In genomic region chr7:936131-937054, GRCh38 we compare ENCODE assay signal across 9 cellular contexts. TPM values are rescaled to one million over a fixed set of nuclear protein-coding genes. Genes with fewer than 3 reads are reported as not detected.
DNase-seq lines count a peak whose midpoint lies in the region; FAIRE-seq and TF ChIP-seq lines count a peak whose summit lies in the region.
"Had no signal": no experiment of that assay in that cellular context is flagged by ENCODE, and none has a peak within 500 bp of the region (broad histone marks: within the 10 kb centered on the region; RNA-seq: fewer than 3 reads in every experiment).

No MANE protein-coding gene starts in this region.

- no peak overlapping the region for H4K91ac ChIP-seq in H9 (ENCODE audit: insufficient read length, low read depth, low read length)

- no peak overlapping the region for H3T11ph ChIP-seq in H9 (ENCODE audit: low read length)

- no peaks in the 10 kb centered on the region for H3K4me1 ChIP-seq in H9 (ENCODE audit: insufficient read depth, low read length)
- no peaks in the 10 kb centered on the region for H3K4me1 ChIP-seq in small intestine (ENCODE audit: control insufficient read depth in 2 of 2, insufficient read depth in 1 of 2, low read depth in 1 of 2, low read length in 1 of 2)

- H3K9me3 ChIP-seq in H9 (ENCODE audit: control insufficient read depth, low read depth, low read length) (no peaks in the 10 kb centered on the region), MG63 (peaks cover 5% of the 10 kb centered on the region), small intestine (ENCODE audit: control insufficient read depth, low read depth) (no peaks in the 10 kb centered on the region)

- FAIRE-seq in small intestine (lab: Jason Lieb, UNC) = no peak

- H2BK12ac ChIP-seq in H9 (ENCODE audit: insufficient read length, low read depth, low read length) = no peak overlapping the region

- no peaks in the 10 kb centered on the region for H4K20me1 ChIP-seq in H9 (ENCODE audit: control insufficient read depth, insufficient read depth, insufficient read length)

- DNase-seq in activated effector memory CD4-positive, alpha-beta T cell treated with anti-CD3 and anti-CD28 coated beads, Interleukin-2, amount 50 U/mL, for 16 hours = peak; percentile 77
- no peak for DNase-seq in activated effector memory CD4-positive, alpha-beta T cell treated with Interleukin-2 at 50 U/mL for 16 hours
- DNase-seq in H9 (no peak), MG63 (peak; percentile 38), astrocyte of the hippocampus (ENCODE audit: low read depth, low spot score) (peak; percentile 60), substantia nigra (lab: John Stamatoyannopoulos, UW) (no peak), small intestine (no peak), D341Med (ENCODE audit: low spot score) (no peak)
- DNase-seq: naive B cell had no signal

- no peaks in the 10 kb centered on the region for H3K23me2 ChIP-seq in H9 (ENCODE audit: insufficient read length, low read depth, low read length, poor library complexity, severe bottlenecking)

- H4K5ac ChIP-seq in H9 (ENCODE audit: insufficient read length, low read depth, low read length) = no peak overlapping the region

- no peak for TF ChIP-seq CTCF in H9 (conservative IDR thresholded peaks at IDR 0.05)

- no CpG with 5 or more reads among the region's 33 CpGs for WGBS in H9 (ENCODE audit: extremely low coverage, insufficient read length, low lambda C conversion rate)
- WGBS in small intestine, 3 donors = 69 to 75% (median 73%) methylated on average over 30 to 33 of the region's 33 CpGs

- peak overlapping the region in 1 of 3 experiments; percentile 89; a peak in 3 of 7 replicates for H3K27ac Mint-ChIP-seq in H9

- H3K79me2 ChIP-seq in H9 (ENCODE audit: insufficient read depth, low read length) = no peaks in the 10 kb centered on the region

- no peak overlapping the region for H2BK15ac ChIP-seq in H9 (ENCODE audit: low read depth, low read length)

- H4K8ac ChIP-seq in H9 (replicated peaks; ENCODE audit: insufficient read length, low read depth, low read length) = no peak overlapping the region

- no peak overlapping the region for H3K9ac ChIP-seq in H9 (ENCODE audit: extremely low read depth, insufficient read length, low read length)

- no peak overlapping the region for H3K27ac ChIP-seq in H9 (ENCODE audit: insufficient read length, low read depth, low read length)
- peak overlapping the region; percentile 35 for H3K27ac ChIP-seq in substantia nigra (ENCODE audit: low read depth, low read length, poor library complexity, severe bottlenecking)
- no peak overlapping the region for H3K27ac ChIP-seq in small intestine (ENCODE audit: low read depth in 1 of 2, low read length in 1 of 2)

- peaks cover 5% of the 10 kb centered on the region for H3K27me3 Mint-ChIP-seq in H9 (ENCODE audit: low read depth)

- H3K36me3 ChIP-seq in MG63 (no peaks in the 10 kb centered on the region), small intestine (ENCODE audit: control insufficient read depth in 2 of 2, insufficient read depth in 2 of 2, low read length in 2 of 2) (peaks cover 4 to 5% of the 10 kb centered on the region in 2 donors)

- 0 out of 2 replicates have a peak overlapping the region, but pooled peaks have one; percentile 31 for H3K14ac ChIP-seq in H9 (ENCODE audit: insufficient read depth, low read length)

- H3K56ac ChIP-seq in H9 (ENCODE audit: insufficient read length, low read depth, low read length) = no peak overlapping the region

- H2AFZ ChIP-seq in H9 (ENCODE audit: low read length) = no peak overlapping the region

- H2BK120ac ChIP-seq in H9 (ENCODE audit: low read depth, low read length, poor library complexity, severe bottlenecking) = no peak overlapping the region

- no peaks in the 10 kb centered on the region; a peak in 2 of 7 replicates for H3K36me3 Mint-ChIP-seq in H9 (ENCODE audit: insufficient read depth in 1 of 3, low read depth in 3 of 3)
- H3K36me3 Mint-ChIP-seq: naive B cell had no signal

- H3K9me3 Mint-ChIP-seq in H9 = peaks cover 3 to 4% of the 10 kb centered on the region in 2 experiments; a peak in 3 of 5 replicates

- H3K18ac ChIP-seq in H9 (ENCODE audit: insufficient read length, low read depth, low read length) = no peak overlapping the region

- peaks cover 4 to 5% of the 10 kb centered on the region in 2 experiments; a peak in 2 of 4 replicates for H3K4me1 Mint-ChIP-seq in H9

- no peak overlapping the region for H2BK5ac ChIP-seq in H9 (ENCODE audit: insufficient read length, low read length)

- no peaks in the 10 kb centered on the region for H3K79me1 ChIP-seq in H9 (ENCODE audit: insufficient read depth, low read depth, low read length, poor library complexity, severe bottlenecking)

- H3K4me2 ChIP-seq in H9 (ENCODE audit: insufficient read depth, insufficient read length, low read length) = no peak overlapping the region

- no peak overlapping the region for H3K4me3 Mint-ChIP-seq in H9
- H3K4me3 Mint-ChIP-seq: naive B cell had no signal

- H3K4me3 ChIP-seq in MG63 = no peak overlapping the region
- no peak overlapping the region for H3K4me3 ChIP-seq in small intestine (ENCODE audit: low read depth in 1 of 2, low read length in 2 of 2)

- no peak overlapping the region for H2BK20ac ChIP-seq in H9 (ENCODE audit: low read depth, low read length, poor library complexity, severe bottlenecking)

- H3K4ac ChIP-seq in H9 (ENCODE audit: low read depth, low read length) = no peak overlapping the region

- H3K23ac ChIP-seq in H9 (ENCODE audit: insufficient read length, low read depth, low read length) = no peak overlapping the region

- H2AK5ac ChIP-seq in H9 (ENCODE audit: insufficient read length, low read length) = no peak overlapping the region

- H3K27me3 ChIP-seq in H9 (ENCODE audit: insufficient read depth, low read length) (no peaks in the 10 kb centered on the region), MG63 (0 out of 2 replicates have a peak, but pooled peaks cover 7% of the 10 kb centered on the region), small intestine (ENCODE audit: control insufficient read depth in 2 of 2, insufficient read depth in 2 of 2, low read length in 2 of 2) (no peaks in the 10 kb centered on the region)

RNA-seq across cellular contexts. Expression of gene ADAP1, which starts 18.1 kb away (rescaled TPM):
- total RNA-seq in H9 (2021) = 6.2 and 6.8 TPM in 2 replicates
- 7.6 and 9.6 TPM in 2 replicates for total RNA-seq in MG63 (2014; rRNA removed; shearing (Covaris generic); ENCODE audit: low replicate concordance)
- 100 to 1,000 TPM in 2 of 3 donors, 10 to 100 TPM in 1; 69.2 to 113 (median 102) TPM for polyA plus RNA-seq in small intestine

RNA-seq across cellular contexts. Expression of gene COX19, which starts 39.0 kb away (rescaled TPM):
- total RNA-seq in H9 (2021) = 10.2 and 12.3 TPM in 2 replicates
- 4.4 and 10.1 TPM in 2 replicates for total RNA-seq in MG63 (2014; rRNA removed; shearing (Covaris generic); ENCODE audit: low replicate concordance)
- polyA plus RNA-seq in small intestine = 10 to 100 TPM in 1 of 3 donors, 1 to 10 TPM in 2; 8.9 to 10.6 (median 8.9) TPM

RNA-seq across cellular contexts. Expression of gene CYP2W1, which starts 46.6 kb away (rescaled TPM):
- not detected in 2 replicates for total RNA-seq in H9 (2021)
- not detected in 2 replicates for total RNA-seq in MG63 (2014; rRNA removed; shearing (Covaris generic); ENCODE audit: low replicate concordance)
- 1 to 10 TPM in 1 of 3 donors, under 1 TPM in 2; 0.81 to 1.4 (median 0.89) TPM for polyA plus RNA-seq in small intestine

Comparison
In these comparisons a context has a peak if more than half of its experiments do, and no peak if none do; other contexts are left out.
1. DNase-seq: peak in activated effector memory CD4-positive, alpha-beta T cell treated with anti-CD3 and anti-CD28 coated beads, Interleukin-2, amount 50 U/mL, for 16 hours (single experiment), MG63 (single experiment) and astrocyte of the hippocampus (single experiment); none in activated effector memory CD4-positive, alpha-beta T cell treated with Interleukin-2 at 50 U/mL for 16 hours (single experiment), H9 (single experiment), substantia nigra (0 of 49), small intestine (single experiment) and D341Med (single experiment).